ENCODE assay signal across 16 cellular contexts in the genomic region with DNA sequence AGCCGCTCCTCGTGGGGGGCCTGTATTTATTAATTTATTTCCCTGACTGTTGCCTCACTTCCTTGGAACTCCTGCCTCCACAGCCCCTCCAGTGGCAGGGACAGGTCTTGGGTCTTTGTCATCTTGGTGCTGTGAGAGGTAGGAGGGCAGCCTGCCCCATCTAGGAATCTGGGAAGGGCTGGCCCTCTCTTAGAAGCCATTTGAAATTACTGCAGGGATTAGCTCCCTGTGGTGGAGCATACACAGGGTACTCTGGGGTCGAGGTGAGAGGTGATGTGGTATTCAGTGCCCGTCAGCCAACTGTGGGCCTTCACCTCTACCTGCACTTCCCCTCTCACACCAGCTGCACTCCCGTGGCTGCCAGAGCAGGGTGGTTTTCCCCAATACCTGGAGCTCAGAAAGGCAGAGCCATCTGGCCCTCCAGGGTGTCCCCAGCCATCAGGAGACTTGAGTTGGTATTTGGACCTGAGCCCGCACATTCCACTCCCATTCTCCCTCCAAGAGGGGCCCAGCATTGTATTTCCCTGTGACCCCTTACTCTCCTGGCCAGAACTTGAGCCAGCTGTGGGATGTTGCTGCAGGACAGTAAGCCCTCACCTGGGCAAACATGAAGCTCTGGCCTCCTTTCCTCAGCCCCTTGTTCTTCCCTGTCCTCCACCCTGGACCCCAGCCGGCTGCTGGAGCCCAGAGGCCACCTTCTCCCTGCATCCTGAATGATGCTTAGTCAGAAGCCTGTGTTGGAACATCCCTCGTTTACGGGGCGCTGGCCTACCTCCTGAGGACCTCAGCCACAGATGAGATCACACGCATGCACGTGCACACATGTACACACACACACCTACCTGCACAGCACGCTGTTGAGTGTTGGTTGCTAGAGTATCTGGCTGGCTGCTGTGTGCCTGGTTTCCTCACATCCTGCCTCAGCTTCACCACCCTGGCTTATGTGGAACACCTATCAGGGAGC. TPM values are rescaled to one million over a fixed set of nuclear protein-coding genes. Genes with fewer than 3 reads are reported as not detected.
DNase-seq lines count a peak whose midpoint lies in the region; ATAC-seq and TF ChIP-seq lines count a peak whose summit lies in the region.
"Had no signal": no experiment of that assay in that cellular context is flagged by ENCODE, and none has a peak within 500 bp of the region (broad histone marks: within the 10 kb centered on the region; RNA-seq: fewer than 3 reads in every experiment).

No MANE protein-coding gene starts in this region.

- H3K27me3 ChIP-seq in upper lobe of right lung = no peaks in the 10 kb centered on the region
- H3K27me3 ChIP-seq: body of pancreas, sigmoid colon had no signal

- peaks cover 25% of the 10 kb centered on the region for H3K36me3 ChIP-seq in upper lobe of right lung

- H3K9me3 Mint-ChIP-seq in T-helper 1 cell treated with Interleukin-12 subunit alpha and Interleukin-12 subunit beta and Interleukin-4 antibody, amounts not matched to agents 30 μg/mL and 1 μg/mL, for 36 hours = no peaks in the 10 kb centered on the region
- no peaks in the 10 kb centered on the region for H3K9me3 Mint-ChIP-seq in effector memory CD8-positive, alpha-beta T cell
- H3K9me3 Mint-ChIP-seq in neural crest cell = no peaks in the 10 kb centered on the region

- H3K27ac ChIP-seq in upper lobe of right lung = no peak overlapping the region
- H3K27ac ChIP-seq: body of pancreas, HL-60, sigmoid colon had no signal

- H3K4me3 Mint-ChIP-seq in T-helper 1 cell treated with Interleukin-12 subunit alpha and Interleukin-12 subunit beta and Interleukin-4 antibody, amounts not matched to agents 30 μg/mL and 1 μg/mL, for 36 hours = peak overlapping the region; percentile 74
- H3K4me3 Mint-ChIP-seq in effector memory CD8-positive, alpha-beta T cell = peak overlapping the region; percentile 80 to 99
- H3K4me3 Mint-ChIP-seq in neural crest cell = peak overlapping the region; percentile 83

- no peaks in the 10 kb centered on the region for H3K27me3 Mint-ChIP-seq in T-helper 1 cell treated with Interleukin-12 subunit alpha and Interleukin-12 subunit beta and Interleukin-4 antibody, amounts not matched to agents 30 μg/mL and 1 μg/mL, for 36 hours (ENCODE audit: low read depth)
- no peaks in the 10 kb centered on the region for H3K27me3 Mint-ChIP-seq in effector memory CD8-positive, alpha-beta T cell
- H3K27me3 Mint-ChIP-seq in neural crest cell (ENCODE audit: low read depth) = peaks cover 10% of the 10 kb centered on the region

- H3K27ac Mint-ChIP-seq in T-helper 1 cell treated with Interleukin-12 subunit alpha and Interleukin-12 subunit beta and Interleukin-4 antibody, amounts not matched to agents 30 μg/mL and 1 μg/mL, for 36 hours = no peak overlapping the region
- H3K27ac Mint-ChIP-seq in effector memory CD8-positive, alpha-beta T cell = peak overlapping the region; percentile 7 to 58
- H3K27ac Mint-ChIP-seq in neural crest cell (ENCODE audit: unreplicated experiment) = peak overlapping the region; percentile 51

- H3K4me1 ChIP-seq in upper lobe of right lung = peaks cover 17% of the 10 kb centered on the region

- TF ChIP-seq CTCF in neural crest cell (conservative IDR thresholded peaks at IDR 0.05) (no peak), upper lobe of right lung (IDR thresholded peaks at IDR 0.05) (no peak)

- ATAC-seq in effector memory CD8-positive, alpha-beta T cell (replicated peaks) = no peak
- no peak for ATAC-seq in upper lobe of right lung
- ATAC-seq: body of pancreas had no signal

- H3K4me3 ChIP-seq in upper lobe of right lung = no peak overlapping the region
- H3K4me3 ChIP-seq: body of pancreas, sigmoid colon had no signal

- intact Hi-C loops in upper lobe of right lung (cut with DNase I) = no loop called here

- no peaks in the 10 kb centered on the region for H3K9me3 ChIP-seq in upper lobe of right lung
- H3K9me3 ChIP-seq: body of pancreas, sigmoid colon, SK-N-SH had no signal

- DNase-seq in T-helper 1 cell = no peak
- peak; percentile 26 for DNase-seq in NCI-H2171 (lab: John Stamatoyannopoulos, UW)
- no peak for DNase-seq in effector memory CD8-positive, alpha-beta T cell
- no peak for DNase-seq in neural crest cell (ENCODE audit: low read depth, low spot score)
- DNase-seq in stimulated activated CD4-positive, alpha-beta T cell treated with anti-CD3 and anti-CD28 coated beads, Interleukin-2, amount 100 ng/mL, for 24 hours = no peak
- DNase-seq in upper lobe of right lung = no peak
- no peak for DNase-seq in stimulated activated CD4-positive, alpha-beta T cell treated with anti-CD3 and anti-CD28 coated beads, Interleukin-2, amount 100 ng/mL, for 48 hours
- DNase-seq: 8988T, body of pancreas, COR-L47, H7, kidney glomerular epithelial cell, sigmoid colon, SK-N-SH had no signal

- H3K4me1 Mint-ChIP-seq in T-helper 1 cell treated with Interleukin-12 subunit alpha and Interleukin-12 subunit beta and Interleukin-4 antibody, amounts not matched to agents 30 μg/mL and 1 μg/mL, for 36 hours (ENCODE audit: low read depth) = peaks cover 18% of the 10 kb centered on the region
- H3K4me1 Mint-ChIP-seq in effector memory CD8-positive, alpha-beta T cell (ENCODE audit: low read depth in 2 of 2) = peaks cover 19 to 20% of the 10 kb centered on the region in 2 donors
- H3K4me1 Mint-ChIP-seq in neural crest cell = peaks cover 12% of the 10 kb centered on the region

- peaks cover 26% of the 10 kb centered on the region for H3K36me3 Mint-ChIP-seq in T-helper 1 cell treated with Interleukin-12 subunit alpha and Interleukin-12 subunit beta and Interleukin-4 antibody, amounts not matched to agents 30 μg/mL and 1 μg/mL, for 36 hours (ENCODE audit: low read depth)
- H3K36me3 Mint-ChIP-seq in effector memory CD8-positive, alpha-beta T cell (ENCODE audit: insufficient read depth) = peaks cover 26% of the 10 kb centered on the region
- no peaks in the 10 kb centered on the region for H3K36me3 Mint-ChIP-seq in neural crest cell (ENCODE audit: low read depth)

RNA-seq across cellular contexts. Expression of a gene that starts 2.0 kb away (rescaled TPM):
- total RNA-seq in neural crest cell (14.8 and 16.6 TPM in 2 replicates), upper lobe of right lung (36.7 TPM)

RNA-seq across cellular contexts. Expression of a gene that starts 12.8 kb away (rescaled TPM):
- 5.7 and 8.5 TPM in 2 replicates for total RNA-seq in neural crest cell
- 14.4 TPM for total RNA-seq in upper lobe of right lung

RNA-seq across cellular contexts. Expression of a gene that starts 51.6 kb away (rescaled TPM):
- total RNA-seq in neural crest cell = 31.9 and 36.6 TPM in 2 replicates
- 22.4 TPM for total RNA-seq in upper lobe of right lung
